ENCODE assay signal across 12 cellular contexts in the genomic region with DNA sequence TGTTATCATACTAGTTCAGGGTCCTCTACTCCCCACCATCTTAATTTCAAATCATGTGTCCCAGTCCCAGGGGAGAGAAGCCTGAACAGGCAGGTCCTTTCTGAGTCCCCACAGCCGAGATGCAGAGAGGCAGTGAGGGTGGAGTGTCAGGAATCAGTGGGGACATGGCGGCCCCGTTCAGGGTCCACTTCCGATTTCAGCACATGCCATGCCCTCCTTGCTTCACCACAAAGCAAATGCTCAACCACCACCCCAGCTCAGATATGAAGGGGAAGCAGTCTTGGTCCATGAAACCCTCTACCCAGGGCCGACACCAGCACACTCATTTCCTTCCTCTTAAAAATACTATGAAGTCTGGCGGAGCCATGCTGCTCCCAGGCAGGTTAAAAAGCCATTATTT. TPM values are rescaled to one million over a fixed set of nuclear protein-coding genes. Genes with fewer than 3 reads are reported as not detected.
DNase-seq lines count a peak whose midpoint lies in the region; ATAC-seq, FAIRE-seq and TF ChIP-seq lines count a peak whose summit lies in the region.
"Had no signal": no experiment of that assay in that cellular context is flagged by ENCODE, and none has a peak within 500 bp of the region (broad histone marks: within the 10 kb centered on the region; RNA-seq: fewer than 3 reads in every experiment).

No MANE protein-coding gene starts in this region.

- no peaks in the 10 kb centered on the region; the same call in 1 of the 2 replicates for H3K79me1 ChIP-seq in H1 (ENCODE audit: low read depth, low read length)

- intact Hi-C loops in Right ventricle myocardium superior (cut with DNase I) (loop anchor here (10.0 kb wide), 1 partner anchor 47 kb away; a partner anchor contains a TSS), PC-3 (cut with micrococcal nuclease) (loop anchor here (10.0 kb wide), 1 partner anchor 167 kb away; no protein-coding TSS in a partner anchor), upper lobe of right lung (cut with DNase I) (loop anchor here (10.0 kb wide), 1 partner anchor 77 kb away; no protein-coding TSS in a partner anchor), thyroid gland (cut with DNase I) (loop anchor here (5.0 kb wide), 1 partner anchor 79 kb away; no protein-coding TSS in a partner anchor)

- H2BK15ac ChIP-seq in H1 (ENCODE audit: low read length), result peak overlapping the region; percentile 53; the same call in 1 of the 2 replicates

- H3K4me3 ChIP-seq in right atrium auricular region, result no peak overlapping the region
- no peak overlapping the region for H3K4me3 ChIP-seq in PC-3 (ENCODE audit: low read length)
- no peak overlapping the region for H3K4me3 ChIP-seq in H1 (ENCODE audit: extremely low read depth in 1 of 4, insufficient read depth in 2 of 4, low read depth in 3 of 4, low read length in 4 of 4)
- H3K4me3 ChIP-seq in upper lobe of right lung, result no peak overlapping the region
- no peak overlapping the region for H3K4me3 ChIP-seq in thyroid gland (replicated peaks in 1 of 3)
- no peak overlapping the region for H3K4me3 ChIP-seq in hepatocyte
- H3K4me3 ChIP-seq: lung had no signal

- 90% methylated on average over 6 of the region's 6 CpGs; no CpG with 5 or more reads in 1 of the 2 experiments for WGBS in H1 (ENCODE audit: extremely low coverage in 1 of 2, insufficient coverage in 1 of 2, insufficient read length in 1 of 2, insufficient replicate concordance in 2 of 2, low coverage in 1 of 2, low lambda C conversion rate in 2 of 2, missing lambda C conversion rate in 1 of 2), 2 experiments
- WGBS in thyroid gland, 2 donors, result 68 to 78% methylated on average over 6 of the region's 6 CpGs
- 89% methylated on average over 6 of the region's 6 CpGs for WGBS in hepatocyte (ENCODE audit: low lambda C conversion rate, missing lambda C conversion rate)

- H3K23me2 ChIP-seq in H1 (ENCODE audit: low read depth, low read length), result peaks cover 3% of the 10 kb centered on the region; the same call in 1 of the 2 replicates

- TF ChIP-seq EP300 in H1 (IDR thresholded peaks at IDR 0.05; ENCODE audit: borderline replicate concordance in 1 of 2, low read depth in 2 of 2, low read length in 2 of 2), result no peak

- H4K91ac ChIP-seq in H1 (replicated peaks; ENCODE audit: insufficient read length, low read length), result peak overlapping the region; percentile 83

- FAIRE-seq in H1 (lab: Jason Lieb, UNC), result no peak

- H2BK120ac ChIP-seq in H1 (replicated peaks; ENCODE audit: low read depth, low read length), result peak overlapping the region; percentile 40

- peak overlapping the region; percentile 40; the same call in 1 of the 2 replicates for H2BK5ac ChIP-seq in H1 (ENCODE audit: low read depth, low read length)

- no peaks in the 10 kb centered on the region for H3K36me3 ChIP-seq in right atrium auricular region
- H3K36me3 ChIP-seq in PC-3 (ENCODE audit: low read depth, low read length), result no peaks in the 10 kb centered on the region
- H3K36me3 ChIP-seq in H1 (ENCODE audit: control insufficient read depth in 2 of 4, insufficient read depth in 4 of 4, low read length in 3 of 4), result no peaks in the 10 kb centered on the region
- no peaks in the 10 kb centered on the region for H3K36me3 ChIP-seq in upper lobe of right lung
- H3K36me3 ChIP-seq in thyroid gland, result no peaks in the 10 kb centered on the region
- H3K36me3 ChIP-seq in hepatocyte (replicated peaks; ENCODE audit: insufficient read depth, low read depth), result no peaks in the 10 kb centered on the region
- H3K36me3 ChIP-seq: BE2C had no signal

- H3K9ac ChIP-seq in PC-3 (ENCODE audit: low read length) (no peak overlapping the region), H1 (replicated peaks in 1 of 4; ENCODE audit: extremely low read depth in 1 of 4, low read depth in 3 of 4, low read length in 3 of 4) (no peak overlapping the region)

- peak overlapping the region; percentile 56; the same call in 1 of the 2 replicates for H2AK5ac ChIP-seq in H1 (ENCODE audit: low read depth, low read length)

- H4K5ac ChIP-seq in H1 (ENCODE audit: insufficient read length, low read depth, low read length), result no peak overlapping the region

- H4K8ac ChIP-seq in H1 (ENCODE audit: extremely low read depth, insufficient read depth, low read length), result no peak overlapping the region

- ATAC-seq in Right ventricle myocardium superior (ENCODE audit: poor library complexity), result peak; percentile 11
- ATAC-seq in PC-3, result no peak
- ATAC-seq in upper lobe of right lung, result peak; percentile 51

- no peak overlapping the region for H3K27ac ChIP-seq in right atrium auricular region
- no peak overlapping the region for H3K27ac ChIP-seq in PC-3 (ENCODE audit: low read length)
- no peak overlapping the region for H3K27ac ChIP-seq in H1 (ENCODE audit: low read depth, low read length)
- peak overlapping the region; percentile 30 for H3K27ac ChIP-seq in upper lobe of right lung
- peak overlapping the region in 1 of 3 donors; percentile 70 for H3K27ac ChIP-seq in thyroid gland
- H3K27ac ChIP-seq in hepatocyte, result no peak overlapping the region

- H2BK20ac ChIP-seq in H1 (ENCODE audit: low read length), result peak overlapping the region; percentile 55; the same call in 1 of the 2 replicates

- H3K4me2 ChIP-seq in PC-3 (ENCODE audit: low read length) (no peak overlapping the region), H1 (ENCODE audit: insufficient read depth in 1 of 2, low read depth in 2 of 2, low read length in 2 of 2) (no peak overlapping the region), hepatocyte (no peak overlapping the region)

- H3K9me3 ChIP-seq in right atrium auricular region (no peaks in the 10 kb centered on the region), PC-3 (ENCODE audit: low read length) (no peaks in the 10 kb centered on the region), H1 (ENCODE audit: insufficient read depth in 2 of 2, low read depth in 1 of 2, low read length in 1 of 2) (no peaks in the 10 kb centered on the region), upper lobe of right lung (no peaks in the 10 kb centered on the region), thyroid gland (no peaks in the 10 kb centered on the region), hepatocyte (ENCODE audit: low read depth) (no peaks in the 10 kb centered on the region)
- H3K9me3 ChIP-seq: BE2C had no signal

- peak overlapping the region; percentile 29; the same call in 1 of the 2 replicates for H2BK12ac ChIP-seq in H1 (ENCODE audit: low read depth, low read length)

- no peak overlapping the region for H2AFZ ChIP-seq in PC-3 (ENCODE audit: low read length)
- H2AFZ ChIP-seq in H1 (ENCODE audit: low read length), result no peak overlapping the region
- no peak overlapping the region for H2AFZ ChIP-seq in hepatocyte

- no peaks in the 10 kb centered on the region for H3K79me2 ChIP-seq in PC-3 (ENCODE audit: low read length)
- H3K79me2 ChIP-seq in H1 (ENCODE audit: control insufficient read depth in 1 of 2, insufficient read depth in 2 of 2, low read length in 2 of 2), result no peaks in the 10 kb centered on the region
- no peaks in the 10 kb centered on the region for H3K79me2 ChIP-seq in hepatocyte

- H4K20me1 ChIP-seq in PC-3 (ENCODE audit: low read length) (no peaks in the 10 kb centered on the region), H1 (replicated peaks in 1 of 2; ENCODE audit: control insufficient read depth in 1 of 2, insufficient read depth in 2 of 2, low read length in 2 of 2) (no peaks in the 10 kb centered on the region), hepatocyte (ENCODE audit: insufficient read depth, poor library complexity, severe bottlenecking) (no peaks in the 10 kb centered on the region)

- CTCF ChIA-PET in PC-3 (lab: Charles Lee) (interaction anchor here (0.7 to 1.9 kb wide), 2 partner anchors 77 to 171 kb away, joined by 3 to 16 read pairs; no protein-coding TSS in a partner anchor), H1 (lab: Charles Lee; ENCODE audit: partially characterized antibody) (interaction anchor here (0.8 to 42.4 kb wide), 9 partner anchors 11 to 186 kb away, joined by 3 to 1994 read pairs (median 5); a partner anchor contains a TSS)

- H3K4ac ChIP-seq in H1 (replicated peaks; ENCODE audit: insufficient read length, low read depth, low read length), result no peak overlapping the region

- no TSS peak for BruUV-seq in PC-3 (replicated peaks; lab: Mats Ljungman, UMichigan)

- no peaks in the 10 kb centered on the region for H3K9me2 ChIP-seq in PC-3 (replicated peaks; ENCODE audit: low read length)
- no peaks in the 10 kb centered on the region for H3K9me2 ChIP-seq in hepatocyte (replicated peaks; ENCODE audit: insufficient read depth)

- H3K18ac ChIP-seq in H1 (ENCODE audit: extremely low read depth, low read length), result peak overlapping the region; percentile 1; the same call in 1 of the 2 replicates

- TF ChIP-seq RAD21 in H1 (IDR thresholded peaks at IDR 0.05 in 1 of 2, conservative IDR thresholded peaks at IDR 0.05 in 1 of 2; ENCODE audit: low read depth in 2 of 2, low read length in 2 of 2), result no peak

- H3K56ac ChIP-seq in H1 (replicated peaks; ENCODE audit: insufficient read length, low read depth, low read length), result no peak overlapping the region

- no peaks in the 10 kb centered on the region for H3F3A ChIP-seq in PC-3 (ENCODE audit: low read length, unreplicated experiment)

- H3K27me3 ChIP-seq in right atrium auricular region, result no peaks in the 10 kb centered on the region
- no peaks in the 10 kb centered on the region for H3K27me3 ChIP-seq in PC-3 (ENCODE audit: low read length)
- no peaks in the 10 kb centered on the region for H3K27me3 ChIP-seq in H1 (replicated peaks in 1 of 4; ENCODE audit: control insufficient read depth in 3 of 4, extremely low read depth in 1 of 4, insufficient read depth in 3 of 4, low read length in 3 of 4)
- H3K27me3 ChIP-seq in upper lobe of right lung, result no peaks in the 10 kb centered on the region
- H3K27me3 ChIP-seq in thyroid gland, result no peaks in the 10 kb centered on the region
- no peaks in the 10 kb centered on the region for H3K27me3 ChIP-seq in hepatocyte
- H3K27me3 ChIP-seq: BE2C had no signal

- TF ChIP-seq POLR2A in H1 (IDR thresholded peaks at IDR 0.05; ENCODE audit: control extremely low read depth in 1 of 2, low read depth in 2 of 2, low read length in 2 of 2) (no peak), thyroid gland (IDR thresholded peaks at IDR 0.05) (no peak)

- no peak for TF ChIP-seq CTCF in right atrium auricular region (IDR thresholded peaks at IDR 0.05)
- no peak for TF ChIP-seq CTCF in PC-3 (conservative IDR thresholded peaks at IDR 0.05; ENCODE audit: low read depth, low read length)
- no peak for TF ChIP-seq CTCF in H1 (IDR thresholded peaks at IDR 0.05; ENCODE audit: control extremely low read depth in 1 of 3, insufficient read depth in 1 of 3, low read depth in 1 of 3, low read length in 3 of 3)
- TF ChIP-seq CTCF in upper lobe of right lung (IDR thresholded peaks at IDR 0.05), result no peak
- TF ChIP-seq CTCF in thyroid gland (IDR thresholded peaks at IDR 0.05), result no peak
- TF ChIP-seq CTCF in hepatocyte (IDR thresholded peaks at IDR 0.05; ENCODE audit: poor library complexity), result no peak

- DNase-seq in Right ventricle myocardium superior (peak; percentile 52), right atrium auricular region (ENCODE audit: low spot score) (no peak), PC-3 (peak; percentile 1), H1 (ENCODE audit: low read depth in 1 of 2, low spot score in 2 of 2) (no peak), upper lobe of right lung (no peak), thyroid gland (no peak), hepatocyte (ENCODE audit: low spot score) (no peak), NCI-H2107 (lab: John Stamatoyannopoulos, UW) (no peak)
- DNase-seq: BE2C, HCEC 1CT, NCI-H2171 had no signal

- no peak overlapping the region for H3K23ac ChIP-seq in H1 (ENCODE audit: insufficient read length)

- H3K4me1 ChIP-seq in right atrium auricular region (peaks cover 0 to 22% of the 10 kb centered on the region in 2 donors), PC-3 (ENCODE audit: insufficient read depth, low read length) (peaks cover 25% of the 10 kb centered on the region), H1 (replicated peaks in 1 of 4; ENCODE audit: control insufficient read depth in 3 of 4, insufficient read depth in 4 of 4, low read length in 3 of 4) (peaks cover 27 to 43% (median 28%) of the 10 kb centered on the region in 4 experiments), upper lobe of right lung (peaks cover 26% of the 10 kb centered on the region), thyroid gland (peaks cover 31 to 49% of the 10 kb centered on the region in 2 donors), hepatocyte (ENCODE audit: insufficient read depth) (peaks cover 13% of the 10 kb centered on the region)

- POLR2A ChIA-PET in PC-3 (lab: Charles Lee; ENCODE audit: unreplicated experiment), result interaction anchor here (1.2 kb wide), 1 partner anchor 65 kb away, joined by 4 read pairs; a partner anchor contains a TSS
- POLR2A ChIA-PET in H1 (lab: Charles Lee; ENCODE audit: partially characterized antibody), result interaction anchor here (0.8 to 8.5 kb wide), 8 partner anchors 25 to 100 kb away, joined by 3 to 64 read pairs (median 10); a partner anchor contains a TSS

- H3K14ac ChIP-seq in H1 (ENCODE audit: insufficient read length), result no peak overlapping the region

RNA-seq across cellular contexts. Expression of a gene that starts 5.1 kb away (rescaled TPM):
- total RNA-seq in Right ventricle myocardium superior (1.4 TPM), right atrium auricular region (1 to 10 TPM; 2.0 to 4.2 TPM), PC-3 (2014; rRNA removed) (5.8 and 13.1 TPM in 2 replicates), upper lobe of right lung (30.7 TPM), thyroid gland (10 to 100 TPM; 21.5 to 50.8 (median 37.5) TPM), hepatocyte (1.4 and 2.1 TPM in 2 replicates)
- 5.9 and 7.3 TPM in 2 replicates for total RNA-seq in H1 (2021; fragmentation: NEBNext Ultra II Directional; extraction: Animal tissue kit (Norgen Biotek cat#: 25700))
- polyA plus RNA-seq in H1 (2011; rRNA removed) (10.6 and 12.0 TPM in 2 replicates), hepatocyte (1.3 and 2.6 TPM in 2 replicates)
- polyA plus RNA-seq in H1 (2011; cell fraction: cytosol; rRNA removed), result 10.3 TPM
- 27.7 TPM for polyA plus RNA-seq in H1 (2011; cell fraction: nucleus; rRNA removed)
- polyA plus RNA-seq in H1 (2012, experiment 1 of 2), result 5.9 to 11.9 TPM (median 8.7 TPM) in 4 replicates
- polyA plus RNA-seq in H1 (2012, experiment 2 of 2), result 6.4 TPM
- polyA plus RNA-seq in H1 (2013, experiment 1 of 2), result 6.5 TPM
- 6.3 TPM for polyA plus RNA-seq in H1 (2013, experiment 2 of 2)
- polyA minus RNA-seq in H1 (2011; rRNA and poly(A)+ RNA removed), result 11.9 TPM in 2 replicates
- 12.0 TPM for polyA minus RNA-seq in H1 (2011; cell fraction: cytosol; rRNA and poly(A)+ RNA removed)
- 15.1 TPM for polyA minus RNA-seq in H1 (2011; cell fraction: nucleus; rRNA and poly(A)+ RNA removed)

RNA-seq across cellular contexts. Expression of a gene that starts 33.7 kb away (rescaled TPM):
- 270 TPM for total RNA-seq in Right ventricle myocardium superior
- 100 to 1,000 TPM; 258 to 273 TPM for total RNA-seq in right atrium auricular region
- 864 and 1,095 TPM in 2 replicates for total RNA-seq in PC-3 (2014; rRNA removed)
- total RNA-seq in H1 (2021; fragmentation: NEBNext Ultra II Directional; extraction: Animal tissue kit (Norgen Biotek cat#: 25700)), result 46.8 and 48.0 TPM in 2 replicates
- polyA plus RNA-seq in H1 (2011; rRNA removed), result 25.8 and 38.3 TPM in 2 replicates
- 33.6 TPM for polyA plus RNA-seq in H1 (2011; cell fraction: cytosol; rRNA removed)
- polyA plus RNA-seq in H1 (2011; cell fraction: nucleus; rRNA removed), result 78.1 TPM
- 36.7 to 43.4 TPM (median 39.1 TPM) in 4 replicates for polyA plus RNA-seq in H1 (2012, experiment 1 of 2)
- 56.7 TPM for polyA plus RNA-seq in H1 (2012, experiment 2 of 2)
- polyA plus RNA-seq in H1 (2013, experiment 1 of 2), result 34.7 TPM
- polyA plus RNA-seq in H1 (2013, experiment 2 of 2), result 32.6 TPM
- 15.1 and 20.9 TPM in 2 replicates for polyA minus RNA-seq in H1 (2011; rRNA and poly(A)+ RNA removed)
- polyA minus RNA-seq in H1 (2011; cell fraction: cytosol; rRNA and poly(A)+ RNA removed), result 33.7 TPM
- polyA minus RNA-seq in H1 (2011; cell fraction: nucleus; rRNA and poly(A)+ RNA removed), result 28.1 TPM
- total RNA-seq in upper lobe of right lung, result 235 TPM
- total RNA-seq in thyroid gland, result 100 to 1,000 TPM; 235 to 412 (median 327) TPM
- 161 and 208 TPM in 2 replicates for total RNA-seq in hepatocyte
- polyA plus RNA-seq in hepatocyte, result 345 and 402 TPM in 2 replicates

RNA-seq across cellular contexts. Expression of a gene that starts 45.7 kb away (rescaled TPM):
- total RNA-seq in Right ventricle myocardium superior (15.8 TPM), right atrium auricular region (10 to 100 TPM; 15.5 to 18.5 TPM), PC-3 (2014; rRNA removed) (28.1 and 33.1 TPM in 2 replicates), upper lobe of right lung (24.9 TPM), thyroid gland (10 to 100 TPM; 14.5 to 19.7 (median 17.7) TPM), hepatocyte (16.9 TPM in 2 replicates)
- total RNA-seq in H1 (2021; fragmentation: NEBNext Ultra II Directional; extraction: Animal tissue kit (Norgen Biotek cat#: 25700)), result 23.4 and 31.4 TPM in 2 replicates
- polyA plus RNA-seq in H1 (2011; rRNA removed) (27.0 and 32.1 TPM in 2 replicates), hepatocyte (18.1 and 19.3 TPM in 2 replicates)
- 26.1 TPM for polyA plus RNA-seq in H1 (2011; cell fraction: cytosol; rRNA removed)
- polyA plus RNA-seq in H1 (2011; cell fraction: nucleus; rRNA removed), result 19.4 TPM
- polyA plus RNA-seq in H1 (2012, experiment 1 of 2), result 21.8 to 26.9 TPM (median 25.5 TPM) in 4 replicates
- polyA plus RNA-seq in H1 (2012, experiment 2 of 2), result 11.2 TPM
- 19.3 TPM for polyA plus RNA-seq in H1 (2013, experiment 1 of 2)
- 21.1 TPM for polyA plus RNA-seq in H1 (2013, experiment 2 of 2)
- polyA minus RNA-seq in H1 (2011; rRNA and poly(A)+ RNA removed), result 50.6 and 53.0 TPM in 2 replicates
- polyA minus RNA-seq in H1 (2011; cell fraction: cytosol; rRNA and poly(A)+ RNA removed), result 18.2 TPM
- polyA minus RNA-seq in H1 (2011; cell fraction: nucleus; rRNA and poly(A)+ RNA removed), result 15.3 TPM

Comparison
In these comparisons a context has a peak if more than half of its experiments do, and no peak if none do; other contexts are left out.
1. DNase-seq: peak in Right ventricle myocardium superior (single experiment) and PC-3 (single experiment); none in right atrium auricular region (single experiment), H1 (0 of 2), upper lobe of right lung (single experiment), thyroid gland (0 of 2), hepatocyte (single experiment) and NCI-H2107 (single experiment).